In genomic region chr15:77064539-77065308, GRCh38 we compare ENCODE assay signal across 1 cellular context.
TF ChIP-seq lines count a peak whose summit lies in the region.

No MANE protein-coding gene starts in this region.

TF ChIP-seq in K562, 482 proteins besides CTCF, POLR2A, EP300 and RAD21 (continued from another document):
- TF ChIP-seq MAZ (CRISPR knock-in tag; conservative IDR thresholded peaks at IDR 0.05 in 1 of 2, IDR thresholded peaks at IDR 0.05 in 1 of 2) (no peak), ZFP91 (CRISPR knock-in tag; IDR thresholded peaks at IDR 0.05) (no peak), BRF1 (IDR thresholded peaks at IDR 0.05; ENCODE audit: borderline replicate concordance, extremely low read depth, insufficient read length) (no peak), SMARCA4 (IDR thresholded peaks at IDR 0.05) (peak; percentile 66), HMGN3 (IDR thresholded peaks at IDR 0.05; ENCODE audit: borderline replicate concordance, extremely low read depth, insufficient read length, low read depth, low read length) (no peak), ATF2 (CRISPR knock-in tag; IDR thresholded peaks at IDR 0.05) (no peak), ZNF316 (IDR thresholded peaks at IDR 0.05) (peak; percentile 84), FOXK2 (conservative IDR thresholded peaks at IDR 0.05 in 1 of 2, IDR thresholded peaks at IDR 0.05 in 1 of 2; ENCODE audit: low read depth in 2 of 2) (peak in 1 of 2 experiments; percentile 42; a peak in 2 of 4 replicates), DNMT1 (IDR thresholded peaks at IDR 0.05) (no peak), PRPF4 (IDR thresholded peaks at IDR 0.05; ENCODE audit: insufficient read depth, low read depth, low read length, poor library complexity, severe bottlenecking) (no peak), RBBP5 (IDR thresholded peaks at IDR 0.05; ENCODE audit: borderline replicate concordance, insufficient read depth, low read length, poor library complexity, severe bottlenecking) (no peak), ZNF41 (CRISPR knock-in tag; conservative IDR thresholded peaks at IDR 0.05) (no peak), ZNF174 (CRISPR knock-in tag; IDR thresholded peaks at IDR 0.05) (no peak), CBX1 (IDR thresholded peaks at IDR 0.05; ENCODE audit: low read depth) (no peak), BRD4 (IDR thresholded peaks at IDR 0.05) (no peak), ARID1B (IDR thresholded peaks at IDR 0.05) (peak; percentile 40; the same call in 1 of the 2 replicates), ARID4B (CRISPR knock-in tag; IDR thresholded peaks at IDR 0.05) (no peak), HMGXB4 (CRISPR knock-in tag; IDR thresholded peaks at IDR 0.05) (no peak), RBM39 (optimal IDR thresholded peaks at IDR 0.05; ENCODE audit: low read depth, low read length) (no peak), SMARCE1 (IDR thresholded peaks at IDR 0.05) (0 out of 2 replicates have a peak, but pooled peaks have one; percentile 17), ASH1L (IDR thresholded peaks at IDR 0.05; ENCODE audit: borderline replicate concordance, low read depth, partially characterized antibody) (no peak), GTF2A2 (tag; IDR thresholded peaks at IDR 0.05) (no peak), DPF2 (IDR thresholded peaks at IDR 0.05) (peak; percentile 47; the same call in 1 of the 2 replicates), HLTF (IDR thresholded peaks at IDR 0.05) (no peak), NRF1 (conservative IDR thresholded peaks at IDR 0.05 in 1 of 2, IDR thresholded peaks at IDR 0.05 in 1 of 2) (no peak), ZNF23 (CRISPR knock-in tag; IDR thresholded peaks at IDR 0.05) (no peak), SNRNP70 (optimal IDR thresholded peaks at IDR 0.05; ENCODE audit: low read depth, low read length) (no peak), CEBPB (tag; IDR thresholded peaks at IDR 0.05) (no peak), PHF8 (IDR thresholded peaks at IDR 0.05; ENCODE audit: borderline replicate concordance, low read length) (no peak), NR1H2 (CRISPR knock-in tag; IDR thresholded peaks at IDR 0.05) (no peak), ZNF184 (CRISPR knock-in tag; IDR thresholded peaks at IDR 0.05) (no peak), CC2D1A (IDR thresholded peaks at IDR 0.05) (no peak), ELF2 (CRISPR knock-in tag; IDR thresholded peaks at IDR 0.05) (no peak), THAP7 (CRISPR knock-in tag; IDR thresholded peaks at IDR 0.05) (no peak), ZNF232 (CRISPR knock-in tag; IDR thresholded peaks at IDR 0.05) (no peak), RFX5 (IDR thresholded peaks at IDR 0.05; ENCODE audit: low read depth, low read length) (no peak)
TF ChIP-seq in K562: peak in this region for 31.
